ENCODE assay signal across 1 cellular context in genomic region chr1:22825790-22826189, GRCh38.
TF ChIP-seq lines count a peak whose summit lies in the region.

No MANE protein-coding gene starts in this region.

TF ChIP-seq in WTC11, 78 proteins besides CTCF, POLR2A, EP300 and RAD21 (continued from another document):
- TF ChIP-seq MLX (CRISPR knock-in tag; IDR thresholded peaks at IDR 0.05) (no peak), ZNF219 (CRISPR knock-in tag; IDR thresholded peaks at IDR 0.05; ENCODE audit: borderline replicate concordance) (no peak), ZNF232 (CRISPR knock-in tag; IDR thresholded peaks at IDR 0.05) (no peak), NR2C2 (CRISPR knock-in tag; IDR thresholded peaks at IDR 0.05) (no peak), ATF1 (CRISPR knock-in tag; IDR thresholded peaks at IDR 0.05) (no peak), ATF2 (CRISPR knock-in tag; IDR thresholded peaks at IDR 0.05; ENCODE audit: borderline replicate concordance, low read depth) (no peak), STAT6 (CRISPR knock-in tag; conservative IDR thresholded peaks at IDR 0.05; ENCODE audit: low read depth) (no peak), ETV6 (CRISPR knock-in tag; IDR thresholded peaks at IDR 0.05) (no peak)
